Comparison of ENCODE assay signal across 1 cellular context in genomic region chr1:36400514-36400824, GRCh38.
TF ChIP-seq lines count a peak whose summit lies in the region.

No MANE protein-coding gene starts in this region.

TF ChIP-seq in SK-N-SH, 30 proteins besides CTCF, POLR2A, EP300 and RAD21 (continued from another document):
- TF ChIP-seq, protein P1, sequence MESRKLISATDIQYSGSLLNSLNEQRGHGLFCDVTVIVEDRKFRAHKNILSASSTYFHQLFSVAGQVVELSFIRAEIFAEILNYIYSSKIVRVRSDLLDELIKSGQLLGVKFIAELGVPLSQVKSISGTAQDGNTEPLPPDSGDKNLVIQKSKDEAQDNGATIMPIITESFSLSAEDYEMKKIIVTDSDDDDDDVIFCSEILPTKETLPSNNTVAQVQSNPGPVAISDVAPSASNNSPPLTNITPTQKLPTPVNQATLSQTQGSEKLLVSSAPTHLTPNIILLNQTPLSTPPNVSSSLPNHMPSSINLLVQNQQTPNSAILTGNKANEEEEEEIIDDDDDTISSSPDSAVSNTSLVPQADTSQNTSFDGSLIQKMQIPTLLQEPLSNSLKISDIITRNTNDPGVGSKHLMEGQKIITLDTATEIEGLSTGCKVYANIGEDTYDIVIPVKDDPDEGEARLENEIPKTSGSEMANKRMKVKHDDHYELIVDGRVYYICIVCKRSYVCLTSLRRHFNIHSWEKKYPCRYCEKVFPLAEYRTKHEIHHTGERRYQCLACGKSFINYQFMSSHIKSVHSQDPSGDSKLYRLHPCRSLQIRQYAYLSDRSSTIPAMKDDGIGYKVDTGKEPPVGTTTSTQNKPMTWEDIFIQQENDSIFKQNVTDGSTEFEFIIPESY (IDR thresholded peaks at IDR 0.05; ENCODE audit: borderline replicate concordance, low read depth), result no peak
